ENCODE assay signal across 12 cellular contexts in the genomic region with DNA sequence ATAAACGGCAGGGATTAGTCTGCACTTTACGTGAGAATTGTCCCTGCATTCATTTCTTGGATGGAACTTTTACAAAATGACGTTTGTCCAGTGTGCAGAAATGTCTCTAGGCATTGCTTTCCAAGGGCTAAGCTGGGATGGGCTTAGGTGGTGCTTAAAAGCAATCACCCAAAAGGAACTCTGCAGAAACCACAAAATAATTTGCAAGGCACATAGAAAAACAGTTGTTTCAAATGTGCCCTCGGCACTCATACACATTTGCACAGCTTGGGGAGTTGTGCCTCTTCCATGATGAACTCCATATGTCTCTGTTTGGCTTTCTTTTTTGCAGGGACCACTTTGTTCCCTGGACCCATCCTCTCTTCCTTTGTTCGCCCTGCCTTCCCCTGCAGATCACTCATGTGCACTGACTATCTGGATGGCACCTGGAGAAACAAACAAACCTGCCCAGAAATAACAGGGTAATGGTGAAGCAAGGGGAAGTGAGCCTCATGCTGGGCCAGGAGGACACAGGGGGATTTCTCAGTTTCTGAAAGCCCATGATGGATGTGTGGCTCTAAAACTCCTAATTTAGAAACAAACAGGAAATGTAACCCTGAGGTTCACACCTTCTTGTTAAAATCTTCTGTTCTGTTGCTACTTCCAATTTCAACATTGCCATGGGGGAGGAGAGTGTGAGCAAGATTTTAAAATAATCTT.
DNase-seq lines count a peak whose midpoint lies in the region; ATAC-seq, FAIRE-seq and TF ChIP-seq lines count a peak whose summit lies in the region.
"Had no signal": no experiment of that assay in that cellular context is flagged by ENCODE, and none has a peak within 500 bp of the region (broad histone marks: within the 10 kb centered on the region; RNA-seq: fewer than 3 reads in every experiment).

No MANE protein-coding gene starts in this region.

- H3K4me1 ChIP-seq in adipocyte (ENCODE audit: control insufficient read depth, insufficient read depth, low read length) (peaks cover 29% of the 10 kb centered on the region), kidney (ENCODE audit: control insufficient read depth in 1 of 2, insufficient read depth in 1 of 2, low read depth in 1 of 2, low read length in 2 of 2) (peaks cover 0 to 2% of the 10 kb centered on the region in 2 donors), Caco-2 (no peaks in the 10 kb centered on the region), prostate gland (replicated peaks) (no peaks in the 10 kb centered on the region)

- CTCF ChIA-PET in Caco-2 (lab: Charles Lee) = no interaction called here

- H3K36me3 ChIP-seq in adipocyte (ENCODE audit: control insufficient read depth, insufficient read depth, low read length, severe bottlenecking) (no peaks in the 10 kb centered on the region), kidney (ENCODE audit: control insufficient read depth in 1 of 2, insufficient read depth in 2 of 2, low read length in 2 of 2) (no peaks in the 10 kb centered on the region), Caco-2 (ENCODE audit: control insufficient read depth, insufficient read depth, low read length) (no peaks in the 10 kb centered on the region), prostate gland (no peaks in the 10 kb centered on the region)
- H3K36me3 ChIP-seq: neutrophil had no signal

- no peak for TF ChIP-seq POLR2A in prostate gland (IDR thresholded peaks at IDR 0.05)

- H3K27me3 Mint-ChIP-seq in Caco-2 (ENCODE audit: insufficient read depth, unreplicated experiment) = peaks cover 14% of the 10 kb centered on the region

- no peak overlapping the region for H3K4me3 Mint-ChIP-seq in Caco-2 (ENCODE audit: unreplicated experiment)

- ATAC-seq in GM19351 (IDR thresholded peaks at IDR 0.05; ENCODE audit: unreplicated experiment) = peak; percentile 83
- peak; percentile 55 for ATAC-seq in HG02981 (IDR thresholded peaks at IDR 0.05; ENCODE audit: unreplicated experiment)
- no peak for ATAC-seq in left cardiac atrium

- H3K9ac ChIP-seq in adipocyte (ENCODE audit: low read length) (no peak overlapping the region), kidney (ENCODE audit: low read length in 2 of 2) (no peak overlapping the region)

- WGBS in prostate gland = 75% methylated on average over 5 of the region's 5 CpGs

- H3K4me3 ChIP-seq in adipocyte (ENCODE audit: low read length) (no peak overlapping the region), kidney (ENCODE audit: low read length in 2 of 2) (no peak overlapping the region), Caco-2 (ENCODE audit: low read depth, low read length) (no peak overlapping the region), prostate gland (no peak overlapping the region)

- no peak overlapping the region for H3K27ac ChIP-seq in kidney (ENCODE audit: low read depth in 2 of 2, low read length in 2 of 2)
- H3K27ac ChIP-seq in prostate gland = no peak overlapping the region
- H3K27ac ChIP-seq: C4-2B, neutrophil had no signal

- DNase-seq in EL (peak; percentile 33), adipocyte (ENCODE audit: low read depth) (peak; percentile 79), left cardiac atrium (no peak), kidney (no peak), Caco-2 (no peak), prostate gland (ENCODE audit: low spot score) (no peak)
- DNase-seq: activated T-cell treated with anti-CD3 and anti-CD28 coated beads, Interleukin-2, amount 50 U/mL, for 1 hour; cortex of kidney had no signal

- H3K27ac Mint-ChIP-seq in Caco-2 (ENCODE audit: unreplicated experiment) = no peak overlapping the region

- H3K27me3 ChIP-seq in adipocyte (replicated peaks; ENCODE audit: control insufficient read depth, insufficient read depth, low read length) (no peaks in the 10 kb centered on the region), Caco-2 (replicated peaks; ENCODE audit: control insufficient read depth, insufficient read depth, low read length) (no peaks in the 10 kb centered on the region), prostate gland (replicated peaks; ENCODE audit: insufficient read depth) (no peaks in the 10 kb centered on the region)
- H3K27me3 ChIP-seq: neutrophil had no signal

- intact Hi-C loops in left cardiac atrium (cut with DNase I) = no loop called here
- intact Hi-C loops in kidney (cut with DNase I) = no loop called here
- intact Hi-C loops in Caco-2 (cut with micrococcal nuclease; ENCODE audit: unreplicated experiment) = no loop called here
- intact Hi-C loops in prostate gland (cut with DNase I) = no loop called here

- TF ChIP-seq CTCF in kidney (IDR thresholded peaks at IDR 0.05; ENCODE audit: borderline replicate concordance, extremely low read depth, insufficient read depth) (no peak), Caco-2 (IDR thresholded peaks at IDR 0.05; ENCODE audit: insufficient read depth in 1 of 2, low read depth in 1 of 2, low read length in 1 of 2, severe bottlenecking in 1 of 2, unreplicated experiment in 1 of 2) (no peak), prostate gland (IDR thresholded peaks at IDR 0.05) (no peak)

- H3K9me3 ChIP-seq in adipocyte (ENCODE audit: control insufficient read depth, low read length) = no peaks in the 10 kb centered on the region
- peaks cover 0 to 3% of the 10 kb centered on the region in 2 donors for H3K9me3 ChIP-seq in kidney (ENCODE audit: control insufficient read depth in 1 of 2, low read length in 2 of 2)
- H3K9me3 ChIP-seq in Caco-2 = no peaks in the 10 kb centered on the region; the same call in 1 of the 2 replicates
- no peaks in the 10 kb centered on the region for H3K9me3 ChIP-seq in prostate gland
- H3K9me3 ChIP-seq: neutrophil had no signal

- no peaks in the 10 kb centered on the region for H3K4me1 Mint-ChIP-seq in Caco-2 (ENCODE audit: low read depth, unreplicated experiment)

- no TSS peak for BruUV-seq in Caco-2 (replicated peaks; lab: Mats Ljungman, UMichigan)

- no peak for FAIRE-seq in kidney (lab: Jason Lieb, UNC)

- H3K9me3 Mint-ChIP-seq in Caco-2 (ENCODE audit: unreplicated experiment) = no peaks in the 10 kb centered on the region

- H3K36me3 Mint-ChIP-seq in Caco-2 (ENCODE audit: insufficient read depth, unreplicated experiment) = no peaks in the 10 kb centered on the region

- POLR2A ChIA-PET in Caco-2 (lab: Charles Lee) = no interaction called here

Comparison
In these comparisons a context has a peak if more than half of its experiments do, and no peak if none do; other contexts are left out.
1. DNase-seq: peak in EL (single experiment) and adipocyte (single experiment); none in left cardiac atrium (single experiment), kidney (single experiment), Caco-2 (0 of 2) and prostate gland (single experiment).
2. ATAC-seq: peak in GM19351 (single experiment) and HG02981 (single experiment); none in left cardiac atrium (0 of 2).